ENCODE assay signal across 21 cellular contexts in genomic region chr2:69119104-69119503, GRCh38.
DNase-seq lines count a peak whose midpoint lies in the region; ATAC-seq and TF ChIP-seq lines count a peak whose summit lies in the region.
"Had no signal": no experiment of that assay in that cellular context is flagged by ENCODE, and none has a peak within 500 bp of the region (broad histone marks: within the 10 kb centered on the region; RNA-seq: fewer than 3 reads in every experiment).

No MANE protein-coding gene starts in this region.

- CTCF ChIA-PET in mammary epithelial cell (lab: Charles Lee; ENCODE audit: low non-redundant PET) = no interaction called here

- H3K36me3 ChIP-seq in breast epithelium = no peaks in the 10 kb centered on the region
- no peaks in the 10 kb centered on the region for H3K36me3 ChIP-seq in mammary epithelial cell (ENCODE audit: insufficient read depth, low read length)
- H3K36me3 ChIP-seq in esophagus (ENCODE audit: control insufficient read depth in 2 of 2, insufficient read depth in 2 of 2, low read length in 1 of 2) = no peaks in the 10 kb centered on the region
- peaks cover 0 to 32% of the 10 kb centered on the region in 2 donors for H3K36me3 ChIP-seq in neuronal stem cell (replicated peaks in 1 of 2; ENCODE audit: control insufficient read depth in 2 of 2, insufficient read depth in 2 of 2, low read length in 2 of 2)
- H3K36me3 ChIP-seq in aorta (ENCODE audit: control insufficient read depth in 1 of 2, insufficient read depth in 2 of 2, low read length in 1 of 2) = peaks cover 0 to 1% of the 10 kb centered on the region in 2 donors
- H3K36me3 ChIP-seq: spleen had no signal

- H2AFZ ChIP-seq in mammary epithelial cell (ENCODE audit: low read depth, low read length) (no peak overlapping the region), neuronal stem cell (ENCODE audit: low read length) (no peak overlapping the region)

- intact Hi-C loops in breast epithelium (cut with DNase I; ENCODE audit: low total_unique reads) (no loop called here), mammary epithelial cell (cut with micrococcal nuclease) (no loop called here), aorta (cut with DNase I) (loop anchor here (5.0 to 10.0 kb wide), 2 partner anchors 52 to 104 kb away; partner anchors contain the start of gene ANTXR1 (in 1 of the 2))

- no peaks in the 10 kb centered on the region for H3K9me3 ChIP-seq in breast epithelium
- H3K9me3 ChIP-seq in mammary epithelial cell (replicated peaks; ENCODE audit: insufficient read depth, low read length) = no peaks in the 10 kb centered on the region
- no peaks in the 10 kb centered on the region for H3K9me3 ChIP-seq in esophagus (ENCODE audit: control insufficient read depth in 2 of 2, insufficient read depth in 1 of 2, low read depth in 1 of 2, low read length in 1 of 2)
- no peaks in the 10 kb centered on the region for H3K9me3 ChIP-seq in neuronal stem cell (replicated peaks in 1 of 2; ENCODE audit: control insufficient read depth in 2 of 2, insufficient read depth in 1 of 2, low read depth in 1 of 2, low read length in 2 of 2)
- no peaks in the 10 kb centered on the region for H3K9me3 ChIP-seq in aorta (ENCODE audit: control insufficient read depth, low read length)
- H3K9me3 ChIP-seq: spleen had no signal

- no peaks in the 10 kb centered on the region for H3K79me2 ChIP-seq in mammary epithelial cell (ENCODE audit: insufficient read depth, low read length)

- TF ChIP-seq CTCF in breast epithelium (IDR thresholded peaks at IDR 0.05) = no peak
- TF ChIP-seq CTCF in mammary epithelial cell (conservative IDR thresholded peaks at IDR 0.05 in 1 of 2, IDR thresholded peaks at IDR 0.05 in 1 of 2; ENCODE audit: extremely low read depth in 1 of 2, insufficient read depth in 1 of 2, low read depth in 1 of 2, low read length in 2 of 2) = no peak

- peak; percentile 60 for ATAC-seq in aorta (ENCODE audit: low FRiP score)
- ATAC-seq in GM21423 (IDR thresholded peaks at IDR 0.05; ENCODE audit: unreplicated experiment) = no peak
- ATAC-seq in GM19324 (IDR thresholded peaks at IDR 0.05; ENCODE audit: low FRiP score, unreplicated experiment) = no peak
- ATAC-seq in HG02642 (IDR thresholded peaks at IDR 0.05; ENCODE audit: poor library complexity, unreplicated experiment) = no peak
- ATAC-seq: stimulated activated effector memory CD8-positive, alpha-beta T cell treated with anti-CD3 and anti-CD28 coated beads, Interleukin-12 subunit alpha, Interleukin-12 subunit beta, amount 100 ng/mL, for 72 hours; T-cell had no signal

- no peak overlapping the region for H2AK5ac ChIP-seq in neuronal stem cell (ENCODE audit: low read depth, low read length)

- no peak overlapping the region for H3K23ac ChIP-seq in neuronal stem cell (ENCODE audit: low read depth, low read length, poor library complexity)

- no peak overlapping the region for H3K4me3 ChIP-seq in breast epithelium
- H3K4me3 ChIP-seq in mammary epithelial cell (replicated peaks in 1 of 3; ENCODE audit: insufficient read depth in 1 of 3, low read depth in 2 of 3, low read length in 3 of 3) = no peak overlapping the region
- H3K4me3 ChIP-seq in esophagus (ENCODE audit: low read depth in 1 of 2, low read length in 2 of 2) = no peak overlapping the region
- H3K4me3 ChIP-seq in neuronal stem cell (ENCODE audit: low read length in 2 of 2) = no peak overlapping the region
- no peak overlapping the region for H3K4me3 ChIP-seq in aorta (ENCODE audit: low read length in 2 of 2)
- H3K4me3 ChIP-seq: spleen had no signal

- 96% methylated on average over 6 of the region's 11 CpGs for WGBS in mammary epithelial cell (ENCODE audit: low coverage, missing lambda C conversion rate)
- WGBS in esophagus, 2 donors = 74 to 87% methylated on average over 11 of the region's 11 CpGs
- no CpG with 5 or more reads among the region's 11 CpGs for WGBS in neuronal stem cell (ENCODE audit: extremely low coverage in 2 of 2, insufficient read length in 2 of 2, insufficient replicate concordance in 1 of 2), 2 donors
- 14 to 21% methylated on average over 11 of the region's 11 CpGs for WGBS in aorta, 2 donors

- in situ Hi-C loops in mammary epithelial cell (cut with MboI; ENCODE audit: low sequenced_read_pairs in 2 of 2) = no loop called here

- H4K20me1 ChIP-seq in mammary epithelial cell (ENCODE audit: insufficient read depth, low read length) = no peaks in the 10 kb centered on the region

- no peak overlapping the region for H2BK5ac ChIP-seq in neuronal stem cell (ENCODE audit: low read length)

- no peak overlapping the region for H2BK12ac ChIP-seq in neuronal stem cell (ENCODE audit: low read length)

- no peak overlapping the region for H3K4ac ChIP-seq in neuronal stem cell (ENCODE audit: low read length)

- no peaks in the 10 kb centered on the region for H3K79me1 ChIP-seq in neuronal stem cell (ENCODE audit: low read depth, low read length)

- H3K4me1 ChIP-seq in breast epithelium (peaks cover 0 to 3% of the 10 kb centered on the region in 2 donors), mammary epithelial cell (ENCODE audit: insufficient read depth, low read length) (peaks cover 13% of the 10 kb centered on the region), esophagus (ENCODE audit: control insufficient read depth in 2 of 2, insufficient read depth in 2 of 2, low read length in 1 of 2) (peaks cover 3% of the 10 kb centered on the region in 2 donors), neuronal stem cell (ENCODE audit: control insufficient read depth in 2 of 2, insufficient read depth in 1 of 2, low read depth in 1 of 2, low read length in 2 of 2) (no peaks in the 10 kb centered on the region), aorta (ENCODE audit: control insufficient read depth in 1 of 2, insufficient read depth in 2 of 2, low read length in 2 of 2) (peaks cover 7 to 9% of the 10 kb centered on the region in 2 donors)
- H3K4me1 ChIP-seq: spleen had no signal

- H3K27ac ChIP-seq in breast epithelium (peak overlapping the region; percentile 67 to 82), mammary epithelial cell (ENCODE audit: insufficient read depth, low read depth, low read length) (no peak overlapping the region), esophagus (ENCODE audit: low read depth in 2 of 2, low read length in 1 of 2) (peak overlapping the region; percentile 22 to 30), neuronal stem cell (replicated peaks; ENCODE audit: low read length) (no peak overlapping the region), aorta (ENCODE audit: low read depth in 1 of 2, low read length in 2 of 2) (peak overlapping the region; percentile 3 to 85)
- H3K27ac ChIP-seq: epithelial cell of prostate, HL-60, KMS-11, spleen, VCaP had no signal

- dilution Hi-C loops in mammary epithelial cell (cut with HindIII; ENCODE audit: low sequenced_read_pairs) = no loop called here

- H2BK120ac ChIP-seq in neuronal stem cell (ENCODE audit: low read depth, low read length) = no peak overlapping the region

- no peak overlapping the region for H3K18ac ChIP-seq in neuronal stem cell (ENCODE audit: low read length)

- H3K27me3 ChIP-seq in breast epithelium (no peaks in the 10 kb centered on the region), mammary epithelial cell (ENCODE audit: insufficient read depth, low read length) (no peaks in the 10 kb centered on the region), esophagus (ENCODE audit: control insufficient read depth in 1 of 2, insufficient read depth in 2 of 2, low read length in 2 of 2) (no peaks in the 10 kb centered on the region), neuronal stem cell (ENCODE audit: control insufficient read depth in 3 of 3, insufficient read depth in 3 of 3, low read depth in 1 of 3, low read length in 3 of 3) (peaks cover 0 to 2% (median 0%) of the 10 kb centered on the region in 3 experiments), aorta (ENCODE audit: control insufficient read depth in 1 of 2, insufficient read depth in 2 of 2, low read length in 1 of 2) (no peaks in the 10 kb centered on the region)
- H3K27me3 ChIP-seq: spleen had no signal

- DNase-seq in breast epithelium (ENCODE audit: low spot score in 2 of 2) (no peak), mammary epithelial cell (no peak), neuronal stem cell (ENCODE audit: low spot score) (no peak), aorta (peak in 1 of 2 donors; percentile 61)
- DNase-seq: amniotic stem cell; CD4-positive, CD25-positive, alpha-beta regulatory T cell; DMS79 treated with DMSO at 0.1 percent for 48 hours; islet precursor cell; NCI-H1105; RPMI8226; spleen; T-cell had no signal

- H2BK15ac ChIP-seq in neuronal stem cell (ENCODE audit: low read length) = no peak overlapping the region

- peak overlapping the region; percentile 56 for H3K14ac ChIP-seq in neuronal stem cell (ENCODE audit: low read length)

- H3K9ac ChIP-seq in mammary epithelial cell (ENCODE audit: insufficient read depth, low read length) (no peak overlapping the region), neuronal stem cell (ENCODE audit: low read depth, low read length, poor library complexity) (no peak overlapping the region)
- H3K9ac ChIP-seq: KMS-11 had no signal

- H4K8ac ChIP-seq in neuronal stem cell (ENCODE audit: low read depth, low read length) = no peak overlapping the region

- no TSS peak for BruUV-seq in mammary epithelial cell (replicated peaks; lab: Mats Ljungman, UMichigan)

- H4K91ac ChIP-seq in neuronal stem cell (ENCODE audit: low read depth, low read length, poor library complexity) = no peak overlapping the region

- H3K4me2 ChIP-seq in mammary epithelial cell (ENCODE audit: insufficient read depth, low read depth, low read length) = no peak overlapping the region
- no peak overlapping the region for H3K4me2 ChIP-seq in neuronal stem cell (ENCODE audit: insufficient read depth, low read length, poor library complexity, severe bottlenecking)
- H3K4me2 ChIP-seq: KMS-11 had no signal

- no peak for TF ChIP-seq POLR2A in breast epithelium (IDR thresholded peaks at IDR 0.05)

Comparison
In these comparisons a context has a peak if more than half of its experiments do, and no peak if none do; other contexts are left out.
1. H3K27ac ChIP-seq: peak in breast epithelium (2 of 2), esophagus (2 of 2) and aorta (2 of 2); none in mammary epithelial cell (single experiment) and neuronal stem cell (single experiment).
2. intact Hi-C loops: an anchor here in aorta (5.0 to 10.0 kb wide); none called in breast epithelium and mammary epithelial cell.